Comparison of ENCODE assay signal across 1 cellular context in genomic region chr1:154773551-154773950, GRCh38.
TF ChIP-seq lines count a peak whose summit lies in the region.

No MANE protein-coding gene starts in this region.

TF ChIP-seq in H1, 55 proteins besides CTCF, POLR2A, EP300 and RAD21 (continued from another document):
- TF ChIP-seq CHD7 (IDR thresholded peaks at IDR 0.05; ENCODE audit: insufficient replicate concordance, low read length): no peak
- no peak for TF ChIP-seq ATF3 (IDR thresholded peaks at IDR 0.05; ENCODE audit: insufficient read depth, low read depth, low read length)
- TF ChIP-seq USF2 (IDR thresholded peaks at IDR 0.05; ENCODE audit: low read length): no peak
- no peak for TF ChIP-seq TCF12 (IDR thresholded peaks at IDR 0.05; ENCODE audit: low read depth, low read length)
- no peak for TF ChIP-seq POLR2AphosphoS5 (IDR thresholded peaks at IDR 0.05; ENCODE audit: low read depth, low read length)
- no peak for TF ChIP-seq KDM4A (IDR thresholded peaks at IDR 0.05; ENCODE audit: low read depth, low read length, severe bottlenecking)
- no peak for TF ChIP-seq NANOG (IDR thresholded peaks at IDR 0.05; ENCODE audit: insufficient read depth, low read depth, low read length, poor library complexity, severe bottlenecking)
- TF ChIP-seq RBBP5 (IDR thresholded peaks at IDR 0.05; ENCODE audit: borderline replicate concordance, low read depth, low read length): no peak
- TF ChIP-seq RFX5 (IDR thresholded peaks at IDR 0.05; ENCODE audit: borderline replicate concordance, low read depth, low read length): no peak
- TF ChIP-seq BRCA1 (IDR thresholded peaks at IDR 0.05; ENCODE audit: low read depth, low read length): no peak
- no peak for TF ChIP-seq JUND (IDR thresholded peaks at IDR 0.05; ENCODE audit: low read length)
- TF ChIP-seq FOSL1 (IDR thresholded peaks at IDR 0.05; ENCODE audit: insufficient read depth, low read depth, low read length): no peak
- TF ChIP-seq NRF1 (IDR thresholded peaks at IDR 0.05; ENCODE audit: low read depth, low read length): no peak
TF ChIP-seq in H1: peak in this region for 0.
